23 cellular contexts compared by ENCODE assay signal in genomic region chr12:30610718-30611117, GRCh38.
"Had no signal": no experiment of that assay in that cellular context is flagged by ENCODE, and none has a peak within 500 bp of the region (broad histone marks: within the 10 kb centered on the region; RNA-seq: fewer than 3 reads in every experiment).

No MANE protein-coding gene starts in this region.

- DNase-seq: IMR-90, Karpas-422, KG1, MG63, NCI-H1092, NCI-H1105 treated with DMSO at 0.1 percent for 48 hours, NCI-H1417 treated with DMSO at 0.1 percent for 48 hours, NCI-H146, NCI-H1694 treated with DMSO at 0.1 percent for 48 hours, NCI-H1930, NCI-H2081, NCI-H2107, NCI-H2227 treated with DMSO at 0.1 percent for 48 hours, NCI-H446, NCI-H510A, NCI-H524 treated with DMSO at 0.1 percent for 48 hours, NCI-H69, NCI-H774, Right ventricle myocardium superior, RPMI8226, SIG-M5 had no signal

- H3K4me3 ChIP-seq: MG63, SJSA1, SK-N-MC had no signal
